Comparison of ENCODE assay signal across 23 cellular contexts in the genomic region with DNA sequence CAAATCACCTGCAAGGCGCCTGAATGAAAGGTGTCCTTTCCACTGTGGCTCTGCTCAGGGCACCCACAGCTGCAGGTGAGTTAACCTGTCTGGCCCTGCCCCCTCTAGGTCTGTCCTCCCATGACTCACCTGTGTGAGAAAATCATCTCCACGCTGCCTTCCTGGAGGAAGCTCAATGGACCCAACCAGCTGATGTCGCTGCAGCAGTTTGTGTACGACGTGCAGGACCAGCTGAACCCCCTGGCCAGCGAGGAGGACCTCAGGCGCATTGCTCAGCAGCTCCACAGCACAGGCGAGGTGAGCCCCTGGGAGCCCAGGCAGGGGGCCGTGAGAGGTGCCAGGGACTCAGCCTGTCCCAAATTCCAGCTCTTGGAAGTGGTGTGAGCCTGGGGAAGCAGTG. TPM values are rescaled to one million over a fixed set of nuclear protein-coding genes. Genes with fewer than 3 reads are reported as not detected.
DNase-seq lines count a peak whose midpoint lies in the region; ATAC-seq and TF ChIP-seq lines count a peak whose summit lies in the region.
"Had no signal": no experiment of that assay in that cellular context is flagged by ENCODE, and none has a peak within 500 bp of the region (broad histone marks: within the 10 kb centered on the region; RNA-seq: fewer than 3 reads in every experiment).

No MANE protein-coding gene starts in this region.

- peak overlapping the region; percentile 87 for H2BK120ac ChIP-seq in trophoblast cell (ENCODE audit: insufficient read depth, low read length, poor library complexity)

- POLR2A ChIA-PET in WTC11 (lab: Charles Lee), result interaction anchor here (0.6 kb wide), 1 partner anchor 155 kb away, joined by 3 read pairs; no protein-coding TSS in a partner anchor

- H4K12ac ChIP-seq in trophoblast cell (ENCODE audit: low read depth, low read length), result no peak overlapping the region

- no peak overlapping the region for H3K4me3 Mint-ChIP-seq in WTC11
- H3K4me3 Mint-ChIP-seq: HFFc6 had no signal

- intact Hi-C loops in testis (cut with DNase I; ENCODE audit: low total_unique reads), result no loop called here

- H2AFZ ChIP-seq in trophoblast cell (ENCODE audit: insufficient read depth, low read length, poor library complexity), result no peak overlapping the region

- H3K27me3 ChIP-seq in trophoblast cell (ENCODE audit: insufficient read depth, low read length), result no peaks in the 10 kb centered on the region
- H3K27me3 ChIP-seq in testis, result no peaks in the 10 kb centered on the region
- H3K27me3 ChIP-seq: BLaER1, Peyer's patch had no signal

- H4K91ac ChIP-seq in trophoblast cell (ENCODE audit: low read depth, low read length), result peak overlapping the region; percentile 93

- TF ChIP-seq CTCF in WTC11 (IDR thresholded peaks at IDR 0.05) (no peak), testis (IDR thresholded peaks at IDR 0.05) (no peak)

- no peak overlapping the region for H3K23ac ChIP-seq in trophoblast cell (ENCODE audit: low read length)

- DNase-seq in ELF-1 (ENCODE audit: low read depth, low spot score) (peak; percentile 27), WTC11 (ENCODE audit: low spot score) (no peak), left lobe of liver (ENCODE audit: low spot score) (no peak), trophoblast cell (peak; percentile 78 to 80), amniotic stem cell (lab: John Stamatoyannopoulos, UW) (no peak), testis (no peak)
- DNase-seq: ACHN; CD4-positive, alpha-beta memory T cell; DMS153; HFFc6; KG1; NCI-H1092 treated with DMSO at 0.1 percent for 48 hours; NCI-H146; NCI-H2029; NCI-H226; NCI-H524; NCI-H774; NK-92 treated with Interleukin-12 subunit alpha and Interleukin-12 subunit beta, amount 100 ng/mL, for 24 hours; Peyer's patch had no signal

- peaks cover 3% of the 10 kb centered on the region for H3K9me3 ChIP-seq in trophoblast cell (ENCODE audit: insufficient read depth, low read depth, low read length)
- H3K9me3 ChIP-seq in testis, result no peaks in the 10 kb centered on the region
- H3K9me3 ChIP-seq: BLaER1, Peyer's patch had no signal

- no peaks in the 10 kb centered on the region for H3K27me3 Mint-ChIP-seq in WTC11 (ENCODE audit: low read depth)

- H3K4me2 ChIP-seq in trophoblast cell (ENCODE audit: low read length), result no peak overlapping the region
- H3K4me2 ChIP-seq: BLaER1 had no signal

- H3K4me3 ChIP-seq in trophoblast cell (ENCODE audit: low read depth, low read length), result no peak overlapping the region
- H3K4me3 ChIP-seq in testis, result no peak overlapping the region
- H3K4me3 ChIP-seq: BLaER1, Peyer's patch had no signal

- peak overlapping the region; percentile 93 for H3K27ac ChIP-seq in trophoblast cell (ENCODE audit: low read depth, low read length)
- H3K27ac ChIP-seq in testis, result no peak overlapping the region
- H3K27ac ChIP-seq: 22Rv1, BLaER1, Peyer's patch had no signal

- ATAC-seq in WTC11 (no peak), left lobe of liver (peak; percentile 8), GM18517 (IDR thresholded peaks at IDR 0.05; ENCODE audit: unreplicated experiment) (no peak), GM19351 (IDR thresholded peaks at IDR 0.05; ENCODE audit: unreplicated experiment) (no peak)

- H3K36me3 Mint-ChIP-seq in WTC11, result peaks cover 73% of the 10 kb centered on the region
- H3K36me3 Mint-ChIP-seq: CD4-positive, alpha-beta memory T cell had no signal

- H3K9me3 Mint-ChIP-seq in WTC11, result no peaks in the 10 kb centered on the region
- H3K9me3 Mint-ChIP-seq: HFFc6 had no signal

- H3K18ac ChIP-seq in trophoblast cell (ENCODE audit: low read length), result peak overlapping the region; percentile 54

- H3K14ac ChIP-seq in trophoblast cell (ENCODE audit: low read length), result peak overlapping the region; percentile 85

- H3K4me1 Mint-ChIP-seq in WTC11, result peaks cover 6% of the 10 kb centered on the region; the same call in 1 of the 2 replicates

- WGBS in trophoblast cell (ENCODE audit: extremely low coverage, insufficient coverage, insufficient read length), result no CpG with 5 or more reads among the region's 9 CpGs
- 94 to 95% methylated on average over 4 to 9 of the region's 9 CpGs for WGBS in testis, 2 donors

- H3K79me2 ChIP-seq in trophoblast cell (ENCODE audit: control insufficient read depth, insufficient read depth, low read length, poor library complexity), result peaks cover 4% of the 10 kb centered on the region

- peak overlapping the region; percentile 79 for H4K8ac ChIP-seq in trophoblast cell (ENCODE audit: low read depth, low read length)

- peak overlapping the region; percentile 5; the same call in 1 of the 2 replicates for H3K27ac Mint-ChIP-seq in WTC11
- H3K27ac Mint-ChIP-seq: HFFc6 had no signal

- H2AK5ac ChIP-seq in trophoblast cell (ENCODE audit: low read length), result peak overlapping the region; percentile 95

- H2BK12ac ChIP-seq in trophoblast cell (ENCODE audit: low read length), result peak overlapping the region; percentile 83

- TF ChIP-seq POLR2A in testis (IDR thresholded peaks at IDR 0.05), result no peak

- H2BK5ac ChIP-seq in trophoblast cell (ENCODE audit: low read depth, low read length, poor library complexity), result peak overlapping the region; percentile 81

- H3K36me3 ChIP-seq in trophoblast cell (ENCODE audit: control insufficient read depth in 1 of 2, insufficient read depth in 2 of 2, low read length in 2 of 2) (peaks cover 25 to 26% of the 10 kb centered on the region in 2 experiments), testis (ENCODE audit: low read depth, missing control alignments) (no peaks in the 10 kb centered on the region)
- H3K36me3 ChIP-seq: BLaER1 had no signal

- peaks cover 21 to 24% of the 10 kb centered on the region in 2 experiments for H3K4me1 ChIP-seq in trophoblast cell (ENCODE audit: control insufficient read depth in 1 of 2, insufficient read depth in 2 of 2, low read length in 2 of 2)
- no peaks in the 10 kb centered on the region for H3K4me1 ChIP-seq in testis
- H3K4me1 ChIP-seq: Peyer's patch had no signal

- no peak overlapping the region for H3K9ac ChIP-seq in trophoblast cell (ENCODE audit: low read length)
- H3K9ac ChIP-seq: BLaER1 had no signal

- peaks cover 26% of the 10 kb centered on the region for H3K79me1 ChIP-seq in trophoblast cell (ENCODE audit: low read length)

- CTCF ChIA-PET in WTC11 (lab: Charles Lee), result interaction anchor here (1.7 kb wide), 1 partner anchor 23 kb away, joined by 5 read pairs; the partner anchor contains the start of gene CTSL

- peak overlapping the region; percentile 73 for H3K4ac ChIP-seq in trophoblast cell (ENCODE audit: low read depth, low read length)

TF ChIP-seq in WTC11, 78 proteins besides CTCF, POLR2A, EP300 and RAD21 (continues in another document):
- TF ChIP-seq CBFB (CRISPR knock-in tag; IDR thresholded peaks at IDR 0.05; ENCODE audit: low read depth), result no peak
- TF ChIP-seq, protein P1, sequence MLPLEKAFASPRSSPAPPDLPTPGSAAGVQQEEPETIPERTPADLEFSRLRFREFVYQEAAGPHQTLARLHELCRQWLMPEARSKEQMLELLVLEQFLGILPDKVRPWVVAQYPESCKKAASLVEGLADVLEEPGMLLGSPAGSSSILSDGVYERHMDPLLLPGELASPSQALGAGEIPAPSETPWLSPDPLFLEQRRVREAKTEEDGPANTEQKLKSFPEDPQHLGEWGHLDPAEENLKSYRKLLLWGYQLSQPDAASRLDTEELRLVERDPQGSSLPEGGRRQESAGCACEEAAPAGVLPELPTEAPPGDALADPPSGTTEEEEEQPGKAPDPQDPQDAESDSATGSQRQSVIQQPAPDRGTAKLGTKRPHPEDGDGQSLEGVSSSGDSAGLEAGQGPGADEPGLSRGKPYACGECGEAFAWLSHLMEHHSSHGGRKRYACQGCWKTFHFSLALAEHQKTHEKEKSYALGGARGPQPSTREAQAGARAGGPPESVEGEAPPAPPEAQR (CRISPR knock-in tag; IDR thresholded peaks at IDR 0.05), result no peak
- TF ChIP-seq ZBTB21 (CRISPR knock-in tag; IDR thresholded peaks at IDR 0.05; ENCODE audit: borderline replicate concordance), result no peak
- TF ChIP-seq MXD4 (CRISPR knock-in tag; IDR thresholded peaks at IDR 0.05; ENCODE audit: borderline replicate concordance), result no peak
- TF ChIP-seq ARID4B (CRISPR knock-in tag; IDR thresholded peaks at IDR 0.05; ENCODE audit: borderline replicate concordance), result no peak
- no peak for TF ChIP-seq RORB (CRISPR knock-in tag; IDR thresholded peaks at IDR 0.05)
- TF ChIP-seq GTF2I (CRISPR knock-in tag; conservative IDR thresholded peaks at IDR 0.05), result no peak

RNA-seq across cellular contexts. Expression of gene CTSL, which starts 23.0 kb away (rescaled TPM):
- total RNA-seq in WTC11 (2021) (33.0 to 39.7 TPM (median 33.4 TPM) in 3 replicates), left lobe of liver (152 TPM), testis (100 to 1,000 TPM; 100 to 105 TPM)
- polyA plus RNA-seq in trophoblast cell (2013), result 578 and 615 TPM in 2 replicates
- 185 TPM for polyA plus RNA-seq in testis (ENCODE audit: insufficient read depth, low read depth, low replicate concordance)

Comparison
In these comparisons a context has a peak if more than half of its experiments do, and no peak if none do; other contexts are left out.
1. DNase-seq: peak in ELF-1 (single experiment) and trophoblast cell (2 of 2); none in WTC11 (single experiment), left lobe of liver (single experiment), amniotic stem cell (single experiment) and testis (single experiment).